In genomic region chr10:103640436-103641181, GRCh38 we compare ENCODE assay signal across 21 cellular contexts.
A peak's percentile ranks its signal among the peaks of the same experiment; 100 is the strongest.
DNase-seq lines count a peak whose midpoint lies in the region; ATAC-seq lines count a peak whose summit lies in the region.
"Had no signal": no experiment of that assay in that cellular context is flagged by ENCODE, and none has a peak within 500 bp of the region (broad histone marks: within the 10 kb centered on the region; RNA-seq: fewer than 3 reads in every experiment).

No MANE protein-coding gene starts in this region.

- H3K27me3 ChIP-seq in esophagus (ENCODE audit: control insufficient read depth in 1 of 2, insufficient read depth in 2 of 2, low read length in 2 of 2): no peaks in the 10 kb centered on the region

- no peaks in the 10 kb centered on the region for H3K27me3 Mint-ChIP-seq in T-cell
- H3K27me3 Mint-ChIP-seq: activated naive CD8-positive, alpha-beta T cell treated with anti-CD3 and anti-CD28 coated beads for 36 hours; central memory CD8-positive, alpha-beta T cell had no signal

- H3K27ac Mint-ChIP-seq in T-cell: no peak overlapping the region
- H3K27ac Mint-ChIP-seq: activated naive CD8-positive, alpha-beta T cell treated with anti-CD3 and anti-CD28 coated beads for 36 hours; T-helper 2 cell treated with Interferon-gamma antibody and Interleukin-4, amounts not matched to agents 5 μg/mL and 100 μg/mL, for 36 hours had no signal

- POLR2A ChIA-PET in T-cell (lab: Charles Lee): no interaction called here

- H3K4me3 Mint-ChIP-seq in T-cell: no peak overlapping the region
- H3K4me3 Mint-ChIP-seq: activated naive CD8-positive, alpha-beta T cell treated with anti-CD3 and anti-CD28 coated beads for 36 hours; central memory CD8-positive, alpha-beta T cell; T-helper 2 cell treated with Interferon-gamma antibody and Interleukin-4, amounts not matched to agents 5 μg/mL and 100 μg/mL, for 36 hours had no signal

- no peaks in the 10 kb centered on the region for H3K9me3 ChIP-seq in esophagus (ENCODE audit: control insufficient read depth in 2 of 2, insufficient read depth in 1 of 2, low read depth in 1 of 2, low read length in 1 of 2)
- H3K9me3 ChIP-seq: neutrophil, thoracic aorta had no signal

- no peaks in the 10 kb centered on the region for H3K4me1 Mint-ChIP-seq in T-cell
- H3K4me1 Mint-ChIP-seq: activated naive CD8-positive, alpha-beta T cell treated with anti-CD3 and anti-CD28 coated beads for 36 hours; central memory CD8-positive, alpha-beta T cell had no signal

- peak; percentile 73 for DNase-seq in NCI-H1694 treated with DMSO at 0.1 percent for 48 hours (lab: John Stamatoyannopoulos, UW)
- DNase-seq in left lobe of liver (ENCODE audit: low spot score): no peak
- peak; percentile 72 for DNase-seq in superior temporal gyrus (ENCODE audit: extremely low spot score)
- DNase-seq in T-cell: no peak
- DNase-seq: activated CD4-positive, alpha-beta T cell treated with anti-CD3 and anti-CD28 coated beads for 48 hours; activated naive CD8-positive, alpha-beta T cell treated with anti-CD3 and anti-CD28 coated beads for 36 hours; DMS79; NCI-H1417 treated with DMSO at 0.1 percent for 48 hours; NCI-H526 treated with DMSO at 0.1 percent for 48 hours had no signal

- CTCF ChIA-PET in T-cell (lab: Charles Lee): no interaction called here

- H3K9me3 Mint-ChIP-seq in T-cell: no peaks in the 10 kb centered on the region
- H3K9me3 Mint-ChIP-seq: activated naive CD8-positive, alpha-beta T cell treated with anti-CD3 and anti-CD28 coated beads for 36 hours; central memory CD8-positive, alpha-beta T cell; T-helper 2 cell treated with Interferon-gamma antibody and Interleukin-4, amounts not matched to agents 5 μg/mL and 100 μg/mL, for 36 hours had no signal

- peaks cover 0 to 11% of the 10 kb centered on the region in 2 donors for H3K36me3 ChIP-seq in esophagus (ENCODE audit: control insufficient read depth in 2 of 2, insufficient read depth in 2 of 2, low read length in 1 of 2)
- H3K36me3 ChIP-seq: neutrophil, thoracic aorta had no signal

- H3K36me3 Mint-ChIP-seq in T-cell: no peaks in the 10 kb centered on the region
- H3K36me3 Mint-ChIP-seq: activated naive CD8-positive, alpha-beta T cell treated with anti-CD3 and anti-CD28 coated beads for 36 hours had no signal

- ATAC-seq in left lobe of liver (peak; percentile 24), HG03175 (IDR thresholded peaks at IDR 0.05; ENCODE audit: unreplicated experiment) (no peak), T-cell (replicated peaks in 1 of 4) (no peak), GM21786 (IDR thresholded peaks at IDR 0.05; ENCODE audit: unreplicated experiment) (no peak), GM19452 (IDR thresholded peaks at IDR 0.05; ENCODE audit: unreplicated experiment) (no peak)
- ATAC-seq: HCT116 had no signal

- peaks cover 17 to 40% of the 10 kb centered on the region in 2 donors for H3K4me1 ChIP-seq in esophagus (ENCODE audit: control insufficient read depth in 2 of 2, insufficient read depth in 2 of 2, low read length in 1 of 2)

- H3K4me3 ChIP-seq in esophagus (ENCODE audit: low read depth in 1 of 2, low read length in 2 of 2): no peak overlapping the region
- H3K4me3 ChIP-seq: smooth muscle cell, thoracic aorta had no signal

- peak overlapping the region; percentile 11 to 73 for H3K27ac ChIP-seq in esophagus (ENCODE audit: low read depth in 2 of 2, low read length in 1 of 2)
- H3K27ac ChIP-seq: HL-60, KMS-11, neutrophil, thoracic aorta had no signal

- 54 to 57% methylated on average over 11 of the region's 11 CpGs for WGBS in esophagus, 2 donors

Comparison
In these comparisons a context has a peak if more than half of its experiments do, and no peak if none do; other contexts are left out.
1. DNase-seq: peak in NCI-H1694 treated with DMSO at 0.1 percent for 48 hours (single experiment) and superior temporal gyrus (single experiment); none in left lobe of liver (single experiment) and T-cell (0 of 34).